8 cellular contexts compared by ENCODE assay signal in genomic region chr5:147782053-147783028, GRCh38. TPM values are rescaled to one million over a fixed set of nuclear protein-coding genes. Genes with fewer than 3 reads are reported as not detected.
DNase-seq lines count a peak whose midpoint lies in the region; ATAC-seq and TF ChIP-seq lines count a peak whose summit lies in the region.

JAKMIP2 (minus strand) TSS chr5:147782728; CDS start chr5:147671806, 110,922 bp downstream.

- H3K27ac Mint-ChIP-seq in activated T-helper 1 cell treated with anti-CD3 and anti-CD28 coated beads, Interleukin-12 subunit alpha, Interleukin-12 subunit beta, Interleukin-2, Interleukin-4 antibody, amounts not matched to agents 30 ng/mL and 10 ng/mL and 1 ng/mL, durations not matched to agents 14 hours and 24 hours and 36 hours: peak within 1 kb of the TSS; percentile 78
- H3K27ac Mint-ChIP-seq in neural progenitor cell: peak within 1 kb of the TSS; percentile 96
- H3K27ac Mint-ChIP-seq in stimulated activated naive CD8-positive, alpha-beta T cell treated with anti-CD3 and anti-CD28 coated beads, Interleukin-15, amount 100 ng/mL, for 72 hours: peak within 1 kb of the TSS; percentile 59 to 67

- in situ Hi-C loops in ACHN (cut with HindIII; ENCODE audit: low pct_ligation_motif_present, low pct_unique_long_range_greater_than_20kb, low sequenced_read_pairs): no loop called here

- H3F3A ChIP-seq in neural progenitor cell (ENCODE audit: low read depth): peaks cover 25% of the 10 kb centered on the region

- peak; percentile 39 for DNase-seq in ACHN
- peak; percentile 13 for DNase-seq in NOMO-1 treated with dmso at 0.1 percent for 144 hours (lab: John Stamatoyannopoulos, UW; ENCODE audit: unreplicated experiment)
- peak; percentile 83 for DNase-seq in activated T-helper 1 cell treated with anti-CD3 and anti-CD28 coated beads, Interleukin-12 subunit alpha, Interleukin-12 subunit beta, Interleukin-2, Interleukin-4 antibody, amounts not matched to agents 30 ng/mL and 10 ng/mL and 1 ng/mL, durations not matched to agents 14 hours and 24 hours and 36 hours (ENCODE audit: low spot score)
- DNase-seq in fibroblast of the conjunctiva (ENCODE audit: low read depth): peak; percentile 93
- DNase-seq in neural progenitor cell (ENCODE audit: low spot score): peak; percentile 99
- DNase-seq in stimulated activated naive CD8-positive, alpha-beta T cell treated with anti-CD3 and anti-CD28 coated beads, Interleukin-15, amount 100 ng/mL, for 72 hours: peak; percentile 68 to 76

- H3K4me3 Mint-ChIP-seq in activated T-helper 1 cell treated with anti-CD3 and anti-CD28 coated beads, Interleukin-12 subunit alpha, Interleukin-12 subunit beta, Interleukin-2, Interleukin-4 antibody, amounts not matched to agents 30 ng/mL and 10 ng/mL and 1 ng/mL, durations not matched to agents 14 hours and 24 hours and 36 hours: peak within 1 kb of the TSS; percentile 87
- peak within 1 kb of the TSS; percentile 95 for H3K4me3 Mint-ChIP-seq in neural progenitor cell
- peak within 1 kb of the TSS; percentile 81 to 82 for H3K4me3 Mint-ChIP-seq in stimulated activated naive CD8-positive, alpha-beta T cell treated with anti-CD3 and anti-CD28 coated beads, Interleukin-15, amount 100 ng/mL, for 72 hours

- no peaks in the 10 kb centered on the region for H3K27me3 ChIP-seq in HUES48 (ENCODE audit: control insufficient read depth, insufficient read depth, low read length)
- H3K27me3 ChIP-seq in neural progenitor cell: no peaks in the 10 kb centered on the region

- peak; percentile 41 for TF ChIP-seq CTCF in neural progenitor cell (IDR thresholded peaks at IDR 0.05)

- ATAC-seq in GM19372 (IDR thresholded peaks at IDR 0.05; ENCODE audit: low read depth, unreplicated experiment): peak; percentile 58
- ATAC-seq in stimulated activated naive CD8-positive, alpha-beta T cell treated with anti-CD3 and anti-CD28 coated beads, Interleukin-15, amount 100 ng/mL, for 72 hours: peak; percentile 97

- H3K27ac ChIP-seq in HUES48 (ENCODE audit: low read depth, low read length) (peak within 1 kb of the TSS; percentile 92), neural progenitor cell (peak within 1 kb of the TSS; percentile 94)

- H3K4me2 ChIP-seq in neural progenitor cell: peak within 1 kb of the TSS; percentile 79

- intact Hi-C loops in activated T-helper 1 cell treated with anti-CD3 and anti-CD28 coated beads, Interleukin-12 subunit alpha, Interleukin-12 subunit beta, Interleukin-2, Interleukin-4 antibody, amounts not matched to agents 30 ng/mL and 10 ng/mL and 1 ng/mL, durations not matched to agents 14 hours and 24 hours and 36 hours (cut with micrococcal nuclease): loop anchor here (5.0 kb wide), 1 partner anchor 600 kb away; the partner anchor contains the start of gene FBXO38

- peaks cover 13% of the 10 kb centered on the region for H3K27me3 Mint-ChIP-seq in activated T-helper 1 cell treated with anti-CD3 and anti-CD28 coated beads, Interleukin-12 subunit alpha, Interleukin-12 subunit beta, Interleukin-2, Interleukin-4 antibody, amounts not matched to agents 30 ng/mL and 10 ng/mL and 1 ng/mL, durations not matched to agents 14 hours and 24 hours and 36 hours (ENCODE audit: insufficient read depth)
- peaks cover 3% of the 10 kb centered on the region for H3K27me3 Mint-ChIP-seq in neural progenitor cell (ENCODE audit: insufficient read depth, low read depth)
- H3K27me3 Mint-ChIP-seq in stimulated activated naive CD8-positive, alpha-beta T cell treated with anti-CD3 and anti-CD28 coated beads, Interleukin-15, amount 100 ng/mL, for 72 hours: no peaks in the 10 kb centered on the region

- H3K4me1 ChIP-seq in HUES48 (ENCODE audit: control insufficient read depth, insufficient read depth, low read length): peaks cover 29% of the 10 kb centered on the region
- H3K4me1 ChIP-seq in neural progenitor cell: peaks cover 41% of the 10 kb centered on the region

- no peaks in the 10 kb centered on the region for H4K20me1 ChIP-seq in neural progenitor cell (ENCODE audit: low read depth)

- peaks cover under 1% of the 10 kb centered on the region for H3K9me3 Mint-ChIP-seq in activated T-helper 1 cell treated with anti-CD3 and anti-CD28 coated beads, Interleukin-12 subunit alpha, Interleukin-12 subunit beta, Interleukin-2, Interleukin-4 antibody, amounts not matched to agents 30 ng/mL and 10 ng/mL and 1 ng/mL, durations not matched to agents 14 hours and 24 hours and 36 hours
- no peaks in the 10 kb centered on the region for H3K9me3 Mint-ChIP-seq in neural progenitor cell
- H3K9me3 Mint-ChIP-seq in stimulated activated naive CD8-positive, alpha-beta T cell treated with anti-CD3 and anti-CD28 coated beads, Interleukin-15, amount 100 ng/mL, for 72 hours: no peaks in the 10 kb centered on the region

- H3K9ac ChIP-seq in HUES48 (ENCODE audit: low read depth, low read length) (peak within 1 kb of the TSS; percentile 80), neural progenitor cell (peak within 1 kb of the TSS; percentile 6)

- no peaks in the 10 kb centered on the region for H3K36me3 Mint-ChIP-seq in activated T-helper 1 cell treated with anti-CD3 and anti-CD28 coated beads, Interleukin-12 subunit alpha, Interleukin-12 subunit beta, Interleukin-2, Interleukin-4 antibody, amounts not matched to agents 30 ng/mL and 10 ng/mL and 1 ng/mL, durations not matched to agents 14 hours and 24 hours and 36 hours (ENCODE audit: low read depth)
- no peaks in the 10 kb centered on the region for H3K36me3 Mint-ChIP-seq in neural progenitor cell

- H2AFZ ChIP-seq in neural progenitor cell (replicated peaks): peak within 1 kb of the TSS; percentile 65

- peaks cover 44% of the 10 kb centered on the region for H3K79me2 ChIP-seq in neural progenitor cell (ENCODE audit: low read depth)

- H3K9me3 ChIP-seq in HUES48 (ENCODE audit: control insufficient read depth, insufficient read depth, low read length): no peaks in the 10 kb centered on the region
- H3K9me3 ChIP-seq in neural progenitor cell (ENCODE audit: low read depth): no peaks in the 10 kb centered on the region

- peaks cover 24% of the 10 kb centered on the region for H3K4me1 Mint-ChIP-seq in activated T-helper 1 cell treated with anti-CD3 and anti-CD28 coated beads, Interleukin-12 subunit alpha, Interleukin-12 subunit beta, Interleukin-2, Interleukin-4 antibody, amounts not matched to agents 30 ng/mL and 10 ng/mL and 1 ng/mL, durations not matched to agents 14 hours and 24 hours and 36 hours (ENCODE audit: low read depth)
- H3K4me1 Mint-ChIP-seq in neural progenitor cell: peaks cover 34% of the 10 kb centered on the region
- H3K4me1 Mint-ChIP-seq in stimulated activated naive CD8-positive, alpha-beta T cell treated with anti-CD3 and anti-CD28 coated beads, Interleukin-15, amount 100 ng/mL, for 72 hours: peaks cover 22% of the 10 kb centered on the region

- peak within 1 kb of the TSS; percentile 89 for H3K4me3 ChIP-seq in HUES48 (ENCODE audit: low read depth, low read length)
- peak within 1 kb of the TSS; percentile 62 for H3K4me3 ChIP-seq in neural progenitor cell

- H3K36me3 ChIP-seq in HUES48 (ENCODE audit: control insufficient read depth, insufficient read depth, low read length) (no peaks in the 10 kb centered on the region), neural progenitor cell (no peaks in the 10 kb centered on the region)

RNA-seq across cellular contexts. Expression of gene JAKMIP2, which starts in this region (rescaled TPM):
- total RNA-seq in activated T-helper 1 cell treated with anti-CD3 and anti-CD28 coated beads, Interleukin-12 subunit alpha, Interleukin-12 subunit beta, Interleukin-2, Interleukin-4 antibody, amounts not matched to agents 30 ng/mL and 10 ng/mL and 1 ng/mL, durations not matched to agents 14 hours and 24 hours and 36 hours: 1.1 TPM in 2 replicates
- 8.2 TPM in 2 replicates for total RNA-seq in neural progenitor cell (ENCODE audit: low replicate concordance)

Comparison
In these comparisons a context has a peak if more than half of its experiments do, and no peak if none do; other contexts are left out.
1. Peak in every context shown above with its lines: DNase-seq, ATAC-seq, H3K4me3 ChIP-seq and H3K27ac ChIP-seq.
2. DNase-seq: peak in every context shown above with its lines; median percentile 99 in neural progenitor cell; 93 in fibroblast of the conjunctiva; 83 in activated T-helper 1 cell treated with anti-CD3 and anti-CD28 coated beads, Interleukin-12 subunit alpha, Interleukin-12 subunit beta, Interleukin-2, Interleukin-4 antibody, amounts not matched to agents 30 ng/mL and 10 ng/mL and 1 ng/mL, durations not matched to agents 14 hours and 24 hours and 36 hours; 72 in stimulated activated naive CD8-positive, alpha-beta T cell treated with anti-CD3 and anti-CD28 coated beads, Interleukin-15, amount 100 ng/mL, for 72 hours; 39 in ACHN; 13 in NOMO-1 treated with dmso at 0.1 percent for 144 hours.